1 cellular context compared by ENCODE assay signal in genomic region chr21:34029724-34030528, GRCh38.
A peak's percentile ranks its signal among the peaks of the same experiment; 100 is the strongest.
TF ChIP-seq lines count a peak whose summit lies in the region.

No MANE protein-coding gene starts in this region.

TF ChIP-seq in K562, 482 proteins besides CTCF, POLR2A, EP300 and RAD21 (continued from another document and continues in another):
- TF ChIP-seq USF2 (CRISPR knock-in tag; IDR thresholded peaks at IDR 0.05) (peak; percentile 99), NR2C2 (CRISPR knock-in tag; IDR thresholded peaks at IDR 0.05) (peak; percentile 34; the same call in 1 of the 2 replicates), NR2C2 (tag; IDR thresholded peaks at IDR 0.05) (peak; percentile 70; the same call in 1 of the 2 replicates), SAP30 (IDR thresholded peaks at IDR 0.05; ENCODE audit: borderline replicate concordance, insufficient read depth, low read depth, low read length, poor library complexity, severe bottlenecking) (no peak), ZNF449 (CRISPR knock-in tag; IDR thresholded peaks at IDR 0.05) (no peak), DNMT1 (IDR thresholded peaks at IDR 0.05) (no peak), CTBP1 (IDR thresholded peaks at IDR 0.05; ENCODE audit: borderline replicate concordance) (peak; percentile 93), NONO (IDR thresholded peaks at IDR 0.05; ENCODE audit: low read depth in 2 of 2, low read length in 1 of 2) (no peak), FOXO4 (CRISPR knock-in tag; IDR thresholded peaks at IDR 0.05) (no peak), RREB1 (CRISPR knock-in tag; IDR thresholded peaks at IDR 0.05) (no peak), NCOA4 (IDR thresholded peaks at IDR 0.05; ENCODE audit: partially characterized antibody) (no peak), ZNF274 (IDR thresholded peaks at IDR 0.05; ENCODE audit: borderline replicate concordance, low read depth, low read length) (no peak), CBX2 (IDR thresholded peaks at IDR 0.05; ENCODE audit: insufficient read depth, low read length, poor library complexity, severe bottlenecking) (no peak), TARDBP (IDR thresholded peaks at IDR 0.05) (no peak), XRCC5 (IDR thresholded peaks at IDR 0.05; ENCODE audit: low read depth, low read length) (no peak), PHB2 (IDR thresholded peaks at IDR 0.05; ENCODE audit: low read depth) (no peak), GABPA (tag; conservative IDR thresholded peaks at IDR 0.05; ENCODE audit: low read depth) (peak; percentile 48), ZNF75A (CRISPR knock-in tag; IDR thresholded peaks at IDR 0.05) (0 out of 2 replicates have a peak, but pooled peaks have one; percentile 26), ZNF143 (CRISPR knock-in tag; IDR thresholded peaks at IDR 0.05) (peak; percentile 99), TBL1XR1 (IDR thresholded peaks at IDR 0.05; ENCODE audit: low read length in 2 of 2) (no peak), GABPB1 (CRISPR knock-in tag; IDR thresholded peaks at IDR 0.05) (peak; percentile 67), CEBPG (CRISPR knock-in tag; IDR thresholded peaks at IDR 0.05) (no peak; the same call in 1 of the 2 replicates), CEBPG (tag; conservative IDR thresholded peaks at IDR 0.05 in 1 of 2, IDR thresholded peaks at IDR 0.05 in 1 of 2) (peak; percentile 76 to 81), ZNF311 (CRISPR knock-in tag; IDR thresholded peaks at IDR 0.05) (no peak), PTTG1 (tag; IDR thresholded peaks at IDR 0.05; ENCODE audit: low read depth) (no peak), FOXA3 (CRISPR knock-in tag; conservative IDR thresholded peaks at IDR 0.05 in 1 of 2, IDR thresholded peaks at IDR 0.05 in 1 of 2) (no peak), BCOR (IDR thresholded peaks at IDR 0.05) (no peak), MEF2A (IDR thresholded peaks at IDR 0.05; ENCODE audit: control insufficient read depth, low read depth, low read length) (no peak), ZNF165 (CRISPR knock-in tag; IDR thresholded peaks at IDR 0.05; ENCODE audit: borderline replicate concordance) (no peak), RFX1 (IDR thresholded peaks at IDR 0.05) (no peak), CBX3 (IDR thresholded peaks at IDR 0.05; ENCODE audit: borderline replicate concordance in 1 of 2, low read length in 2 of 2) (peak in 1 of 2 experiments; percentile 72; a peak in 1 of 3 replicates), ARID3A (IDR thresholded peaks at IDR 0.05; ENCODE audit: borderline replicate concordance, low read depth, low read length) (no peak), ETV5 (CRISPR knock-in tag; IDR thresholded peaks at IDR 0.05; ENCODE audit: low read depth) (peak; percentile 32; the same call in 1 of the 2 replicates), ATF3 (IDR thresholded peaks at IDR 0.05) (peak; percentile 89), ATF3 (CRISPR knock-in tag; conservative IDR thresholded peaks at IDR 0.05) (no peak), XRCC3 (IDR thresholded peaks at IDR 0.05) (no peak), SMARCB1 (IDR thresholded peaks at IDR 0.05; ENCODE audit: insufficient read length, low read depth) (no peak), ZNF644 (tag; IDR thresholded peaks at IDR 0.05; ENCODE audit: low read depth) (no peak), KDM1A (IDR thresholded peaks at IDR 0.05) (no peak), ARID3B (CRISPR knock-in tag; IDR thresholded peaks at IDR 0.05; ENCODE audit: borderline replicate concordance) (no peak), NCOA6 (IDR thresholded peaks at IDR 0.05) (no peak), HLTF (IDR thresholded peaks at IDR 0.05) (no peak), DPF2 (IDR thresholded peaks at IDR 0.05) (peak; percentile 75), PRMT5 (CRISPR knock-in tag; IDR thresholded peaks at IDR 0.05) (no peak)
- TF ChIP-seq, protein P1, sequence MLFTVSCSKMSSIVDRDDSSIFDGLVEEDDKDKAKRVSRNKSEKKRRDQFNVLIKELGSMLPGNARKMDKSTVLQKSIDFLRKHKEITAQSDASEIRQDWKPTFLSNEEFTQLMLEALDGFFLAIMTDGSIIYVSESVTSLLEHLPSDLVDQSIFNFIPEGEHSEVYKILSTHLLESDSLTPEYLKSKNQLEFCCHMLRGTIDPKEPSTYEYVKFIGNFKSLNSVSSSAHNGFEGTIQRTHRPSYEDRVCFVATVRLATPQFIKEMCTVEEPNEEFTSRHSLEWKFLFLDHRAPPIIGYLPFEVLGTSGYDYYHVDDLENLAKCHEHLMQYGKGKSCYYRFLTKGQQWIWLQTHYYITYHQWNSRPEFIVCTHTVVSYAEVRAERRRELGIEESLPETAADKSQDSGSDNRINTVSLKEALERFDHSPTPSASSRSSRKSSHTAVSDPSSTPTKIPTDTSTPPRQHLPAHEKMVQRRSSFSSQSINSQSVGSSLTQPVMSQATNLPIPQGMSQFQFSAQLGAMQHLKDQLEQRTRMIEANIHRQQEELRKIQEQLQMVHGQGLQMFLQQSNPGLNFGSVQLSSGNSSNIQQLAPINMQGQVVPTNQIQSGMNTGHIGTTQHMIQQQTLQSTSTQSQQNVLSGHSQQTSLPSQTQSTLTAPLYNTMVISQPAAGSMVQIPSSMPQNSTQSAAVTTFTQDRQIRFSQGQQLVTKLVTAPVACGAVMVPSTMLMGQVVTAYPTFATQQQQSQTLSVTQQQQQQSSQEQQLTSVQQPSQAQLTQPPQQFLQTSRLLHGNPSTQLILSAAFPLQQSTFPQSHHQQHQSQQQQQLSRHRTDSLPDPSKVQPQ (CRISPR knock-in tag; IDR thresholded peaks at IDR 0.05; ENCODE audit: borderline replicate concordance) = no peak
- TF ChIP-seq, protein P2, sequence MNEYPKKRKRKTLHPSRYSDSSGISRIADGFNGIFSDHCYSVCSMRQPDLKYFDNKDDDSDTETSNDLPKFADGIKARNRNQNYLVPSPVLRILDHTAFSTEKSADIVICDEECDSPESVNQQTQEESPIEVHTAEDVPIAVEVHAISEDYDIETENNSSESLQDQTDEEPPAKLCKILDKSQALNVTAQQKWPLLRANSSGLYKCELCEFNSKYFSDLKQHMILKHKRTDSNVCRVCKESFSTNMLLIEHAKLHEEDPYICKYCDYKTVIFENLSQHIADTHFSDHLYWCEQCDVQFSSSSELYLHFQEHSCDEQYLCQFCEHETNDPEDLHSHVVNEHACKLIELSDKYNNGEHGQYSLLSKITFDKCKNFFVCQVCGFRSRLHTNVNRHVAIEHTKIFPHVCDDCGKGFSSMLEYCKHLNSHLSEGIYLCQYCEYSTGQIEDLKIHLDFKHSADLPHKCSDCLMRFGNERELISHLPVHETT (CRISPR knock-in tag; conservative IDR thresholded peaks at IDR 0.05 in 1 of 2, IDR thresholded peaks at IDR 0.05 in 1 of 2) = peak in 1 of 2 experiments; percentile 35; a peak in 1 of 4 replicates
- TF ChIP-seq, protein P3, sequence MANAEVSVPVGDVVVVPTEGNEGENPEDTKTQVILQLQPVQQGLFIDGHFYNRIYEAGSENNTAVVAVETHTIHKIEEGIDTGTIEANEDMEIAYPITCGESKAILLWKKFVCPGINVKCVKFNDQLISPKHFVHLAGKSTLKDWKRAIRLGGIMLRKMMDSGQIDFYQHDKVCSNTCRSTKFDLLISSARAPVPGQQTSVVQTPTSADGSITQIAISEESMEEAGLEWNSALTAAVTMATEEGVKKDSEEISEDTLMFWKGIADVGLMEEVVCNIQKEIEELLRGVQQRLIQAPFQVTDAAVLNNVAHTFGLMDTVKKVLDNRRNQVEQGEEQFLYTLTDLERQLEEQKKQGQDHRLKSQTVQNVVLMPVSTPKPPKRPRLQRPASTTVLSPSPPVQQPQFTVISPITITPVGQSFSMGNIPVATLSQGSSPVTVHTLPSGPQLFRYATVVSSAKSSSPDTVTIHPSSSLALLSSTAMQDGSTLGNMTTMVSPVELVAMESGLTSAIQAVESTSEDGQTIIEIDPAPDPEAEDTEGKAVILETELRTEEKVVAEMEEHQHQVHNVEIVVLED (CRISPR knock-in tag; IDR thresholded peaks at IDR 0.05) = no peak
